Comparison of ENCODE assay signal across 26 cellular contexts in the genomic region with DNA sequence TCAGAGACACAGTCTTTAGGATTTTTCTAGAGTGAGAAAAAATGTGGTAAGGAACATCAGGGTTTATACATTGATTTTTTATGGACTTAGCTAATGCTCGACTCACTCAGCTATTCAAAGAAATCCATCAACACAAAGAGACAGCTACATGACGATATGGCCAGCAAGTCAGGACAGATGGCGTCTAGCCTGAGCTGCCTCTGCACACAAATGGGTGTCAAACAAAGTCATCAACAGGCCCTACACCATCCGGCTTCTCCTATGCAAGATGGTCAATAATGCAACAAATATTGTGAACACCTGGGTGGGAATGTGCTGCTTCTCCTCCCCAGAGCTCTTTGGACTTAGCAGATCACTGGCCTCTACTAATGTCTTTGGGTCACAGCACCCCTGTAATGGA. TPM values are rescaled to one million over a fixed set of nuclear protein-coding genes. Genes with fewer than 3 reads are reported as not detected.
DNase-seq lines count a peak whose midpoint lies in the region; ATAC-seq, FAIRE-seq and TF ChIP-seq lines count a peak whose summit lies in the region.
"Had no signal": no experiment of that assay in that cellular context is flagged by ENCODE, and none has a peak within 500 bp of the region (broad histone marks: within the 10 kb centered on the region; RNA-seq: fewer than 3 reads in every experiment).

No MANE protein-coding gene starts in this region.

- peak; percentile 43 for FAIRE-seq in bronchial epithelial cell (lab: Jason Lieb, UNC)
- FAIRE-seq: G401.6, GM18507, GM19239 had no signal

- H3K4me3 ChIP-seq in bronchial epithelial cell (ENCODE audit: low read depth, low read length) (no peak overlapping the region), dorsolateral prefrontal cortex (no peak overlapping the region)
- H3K4me3 ChIP-seq: BLaER1 treated with 17β-estradiol and CSF1 and Interleukin-3, amounts not matched to agents 10 nM and 100 nM; Peyer's patch; SJCRH30 had no signal

- TF ChIP-seq CTCF in bronchial epithelial cell (IDR thresholded peaks at IDR 0.05; ENCODE audit: insufficient read depth, low read length, severe bottlenecking) (no peak), dorsolateral prefrontal cortex (IDR thresholded peaks at IDR 0.05 in 54 of 56, conservative IDR thresholded peaks at IDR 0.05 in 2 of 56; ENCODE audit: low read depth in 1 of 56, partially characterized antibody in 56 of 56) (no peak)

- DNase-seq in NCI-H146 (lab: John Stamatoyannopoulos, UW) (peak; percentile 27), NCI-H146 treated with DMSO at 0.1 percent for 48 hours (lab: John Stamatoyannopoulos, UW; ENCODE audit: unreplicated experiment) (no peak), NCI-H524 (lab: John Stamatoyannopoulos, UW) (peak; percentile 41 to 85), bronchial epithelial cell (ENCODE audit: low read depth) (peak; percentile 4), A172 (ENCODE audit: low spot score) (no peak), dorsolateral prefrontal cortex (no peak)
- no peak for DNase-seq in effector CD4-positive, alpha-beta T cell
- DNase-seq: Caco-2; CD4-positive, alpha-beta memory T cell; Karpas-422; MV-4-11; NCI-H1105 treated with DMSO at 0.1 percent for 48 hours; NCI-H1930; NCI-H774; Peyer's patch; SJCRH30; T-cell had no signal

- no peak for ATAC-seq in GM19023 (IDR thresholded peaks at IDR 0.05; ENCODE audit: unreplicated experiment)
- ATAC-seq: T-cell had no signal

- H3K36me3 ChIP-seq in bronchial epithelial cell (ENCODE audit: control insufficient read depth, insufficient read depth, low read length) = no peaks in the 10 kb centered on the region
- H3K36me3 ChIP-seq: BLaER1 treated with 17β-estradiol and CSF1 and Interleukin-3, amounts not matched to agents 10 nM and 100 nM; Peyer's patch; SJCRH30 had no signal

- H3K27me3 ChIP-seq in bronchial epithelial cell (ENCODE audit: control insufficient read depth, insufficient read depth, low read length) (no peaks in the 10 kb centered on the region), dorsolateral prefrontal cortex (no peaks in the 10 kb centered on the region)
- H3K27me3 ChIP-seq: BLaER1 treated with 17β-estradiol and CSF1 and Interleukin-3, amounts not matched to agents 10 nM and 100 nM; Peyer's patch; SJCRH30 had no signal

- H3K27ac ChIP-seq in dorsolateral prefrontal cortex = peak overlapping the region in 20 of 59 donors; percentile 8 to 64 (median 24)
- H3K27ac ChIP-seq: 22Rv1; BLaER1 treated with 17β-estradiol and CSF1 and Interleukin-3, amounts not matched to agents 10 nM and 100 nM; Peyer's patch; SJCRH30 had no signal

- intact Hi-C loops in dorsolateral prefrontal cortex (cut with DNase I) = no loop called here

RNA-seq across cellular contexts. Expression of gene ERICH3, which starts 13.3 kb away (rescaled TPM):
- not detected in 2 replicates for total RNA-seq in bronchial epithelial cell
- 0.07 TPM in 1 of 2 replicates, not detected in the other for total RNA-seq in A172 (2014; rRNA removed; shearing (Covaris generic))
- 10 to 100 TPM in 118 of 120 experiments, 1 to 10 TPM in 2; 8.1 to 45.1 (median 31.0) TPM for total RNA-seq in dorsolateral prefrontal cortex
- total RNA-seq: Caco-2; CD4-positive, alpha-beta memory T cell; M059J; NCI-H460; OCI-LY7; SJCRH30 had no signal

RNA-seq across cellular contexts. Expression of gene CRYZ, which starts 45.9 kb away (rescaled TPM):
- 32.9 and 37.6 TPM in 2 replicates for total RNA-seq in bronchial epithelial cell
- total RNA-seq in A172 (2014; rRNA removed; shearing (Covaris generic)) = 19.8 and 27.2 TPM in 2 replicates
- total RNA-seq in dorsolateral prefrontal cortex = 10 to 100 TPM in 118 of 120 experiments, 1 to 10 TPM in 2; 5.2 to 48.1 (median 22.9) TPM

RNA-seq across cellular contexts. Expression of gene TYW3, which starts 46.0 kb away (rescaled TPM):
- 9.7 and 10.2 TPM in 2 replicates for total RNA-seq in bronchial epithelial cell
- 10.8 and 12.0 TPM in 2 replicates for total RNA-seq in A172 (2014; rRNA removed; shearing (Covaris generic))
- total RNA-seq in dorsolateral prefrontal cortex = 10 to 100 TPM; 12.1 to 31.0 (median 20.4) TPM

Comparison
In these comparisons a context has a peak if more than half of its experiments do, and no peak if none do; other contexts are left out.
1. DNase-seq: peak in NCI-H146 (single experiment), NCI-H524 (2 of 2) and bronchial epithelial cell (single experiment); none in NCI-H146 treated with DMSO at 0.1 percent for 48 hours (single experiment), effector CD4-positive, alpha-beta T cell (single experiment), A172 (single experiment) and dorsolateral prefrontal cortex (0 of 10).